In genomic region chr11:108549319-108549885, GRCh38 we compare ENCODE assay signal across 20 cellular contexts. TPM values are rescaled to one million over a fixed set of nuclear protein-coding genes. Genes with fewer than 3 reads are reported as not detected.
"Had no signal": no experiment of that assay in that cellular context is flagged by ENCODE, and none has a peak within 500 bp of the region (broad histone marks: within the 10 kb centered on the region; RNA-seq: fewer than 3 reads in every experiment).

No MANE protein-coding gene starts in this region.

- H3K4me3 Mint-ChIP-seq: dendritic cell treated with granulocyte-macrophage colony-stimulating factor and Interleukin-4, amounts not matched to agents 40 ng/mL and 50 ng/mL, for 4 days; naive thymus-derived CD4-positive, alpha-beta T cell; stimulated activated memory B cell treated with anti-CD40 and anti-IgM and Interleukin-4, amounts not matched to agents 10 μg/mL and 1 μg/mL and 100 μg/mL, for 72 hours; stimulated activated naive CD8-positive, alpha-beta T cell treated with anti-CD3 and anti-CD28 coated beads, Interleukin-15, Interleukin-2, amounts not matched to agents 100 ng/mL and 50 ng/mL, for 24 hours had no signal

- H3K9me3 Mint-ChIP-seq: dendritic cell treated with granulocyte-macrophage colony-stimulating factor and Interleukin-4, amounts not matched to agents 40 ng/mL and 50 ng/mL, for 4 days; naive thymus-derived CD4-positive, alpha-beta T cell; stimulated activated memory B cell treated with anti-CD40 and anti-IgM and Interleukin-4, amounts not matched to agents 10 μg/mL and 1 μg/mL and 100 μg/mL, for 72 hours; stimulated activated naive CD8-positive, alpha-beta T cell treated with anti-CD3 and anti-CD28 coated beads, Interleukin-15, Interleukin-2, amounts not matched to agents 100 ng/mL and 50 ng/mL, for 24 hours had no signal

- H3K36me3 Mint-ChIP-seq: stimulated activated memory B cell treated with anti-CD40 and anti-IgM and Interleukin-4, amounts not matched to agents 10 μg/mL and 1 μg/mL and 100 μg/mL, for 72 hours had no signal

- FAIRE-seq: colon, endothelial cell of umbilical vein, frontal cortex, islet of Langerhans, urothelium cell line had no signal

- H3K4me3 ChIP-seq: heart left ventricle, left lung, lung had no signal

- H3K4me1 Mint-ChIP-seq: stimulated activated memory B cell treated with anti-CD40 and anti-IgM and Interleukin-4, amounts not matched to agents 10 μg/mL and 1 μg/mL and 100 μg/mL, for 72 hours had no signal

- DNase-seq: cerebellar nuclear complex; erythroblast; heart left ventricle; hypothalamus; left lung; mesenchymal stem cell; naive thymus-derived CD4-positive, alpha-beta T cell; right cardiac atrium; stimulated activated CD4-positive, alpha-beta T cell treated with anti-CD3 and anti-CD28 coated beads, Interleukin-4, amount 100 ng/mL, for 24 hours had no signal

- H3K27me3 Mint-ChIP-seq: dendritic cell treated with granulocyte-macrophage colony-stimulating factor and Interleukin-4, amounts not matched to agents 40 ng/mL and 50 ng/mL, for 4 days; naive thymus-derived CD4-positive, alpha-beta T cell; stimulated activated memory B cell treated with anti-CD40 and anti-IgM and Interleukin-4, amounts not matched to agents 10 μg/mL and 1 μg/mL and 100 μg/mL, for 72 hours; stimulated activated naive CD8-positive, alpha-beta T cell treated with anti-CD3 and anti-CD28 coated beads, Interleukin-15, Interleukin-2, amounts not matched to agents 100 ng/mL and 50 ng/mL, for 24 hours had no signal

- ATAC-seq: heart left ventricle; left lung; naive thymus-derived CD4-positive, alpha-beta T cell; right cardiac atrium; stimulated activated memory B cell treated with anti-CD40 and anti-IgM and Interleukin-4, amounts not matched to agents 10 μg/mL and 1 μg/mL and 100 μg/mL, for 72 hours had no signal

- H3K27ac ChIP-seq: heart left ventricle, left lung, neutrophil had no signal

- H3K36me3 ChIP-seq: heart left ventricle, left lung, neutrophil had no signal

- H3K27me3 ChIP-seq: heart left ventricle, left lung, neutrophil had no signal

- H3K9me3 ChIP-seq: heart left ventricle, left lung, neutrophil had no signal

- H3K27ac Mint-ChIP-seq: dendritic cell treated with granulocyte-macrophage colony-stimulating factor and Interleukin-4, amounts not matched to agents 40 ng/mL and 50 ng/mL, for 4 days; stimulated activated memory B cell treated with anti-CD40 and anti-IgM and Interleukin-4, amounts not matched to agents 10 μg/mL and 1 μg/mL and 100 μg/mL, for 72 hours; stimulated activated naive CD8-positive, alpha-beta T cell treated with anti-CD3 and anti-CD28 coated beads, Interleukin-15, Interleukin-2, amounts not matched to agents 100 ng/mL and 50 ng/mL, for 24 hours had no signal

RNA-seq across cellular contexts. Expression of gene EXPH5, which starts 44.2 kb away (rescaled TPM):
- polyA plus RNA-seq: neural cell had no signal
